ENCODE assay signal across 7 cellular contexts in genomic region chr1:42035205-42035829, GRCh38.
DNase-seq lines count a peak whose midpoint lies in the region; ATAC-seq and TF ChIP-seq lines count a peak whose summit lies in the region.

No MANE protein-coding gene starts in this region.

- H3K4me3 ChIP-seq in OCI-LY7 (ENCODE audit: low read depth, low read length, poor library complexity, severe bottlenecking) (peak overlapping the region; percentile 84), astrocyte of the spinal cord (ENCODE audit: low read depth, low read length) (peak overlapping the region; percentile 80), iPS-15b (ENCODE audit: low read depth, low read length) (peak overlapping the region; percentile 85), sigmoid colon (peak overlapping the region; percentile 76 to 98 (median 86))

- CTCF ChIA-PET in OCI-LY7 (lab: Charles Lee; ENCODE audit: unreplicated experiment) = no interaction called here

- no TSS peak for BruUV-seq in OCI-LY7 (replicated peaks; lab: Mats Ljungman, UMichigan)

- H3K9me2 ChIP-seq in OCI-LY7 (ENCODE audit: insufficient read depth, low read length) = no peaks in the 10 kb centered on the region

- H4K20me1 ChIP-seq in OCI-LY7 (ENCODE audit: insufficient read depth, low read length) = no peaks in the 10 kb centered on the region

- TF ChIP-seq POLR2A in sigmoid colon (IDR thresholded peaks at IDR 0.05) = no peak

- no peaks in the 10 kb centered on the region for H3K36me3 ChIP-seq in OCI-LY7 (ENCODE audit: insufficient read depth, low read length)
- no peaks in the 10 kb centered on the region for H3K36me3 ChIP-seq in iPS-15b (ENCODE audit: control insufficient read depth, insufficient read depth, low read length)
- no peaks in the 10 kb centered on the region for H3K36me3 ChIP-seq in sigmoid colon

- intact Hi-C loops in OCI-LY7 (cut with micrococcal nuclease; ENCODE audit: unreplicated experiment) (loop anchor here (5.0 kb wide), 2 partner anchors 463 to 1058 kb away; partner anchors contain the start of gene CTPS1), sigmoid colon (cut with DNase I) (loop anchor here (2.0 to 10.0 kb wide), 2 partner anchors 117 to 299 kb away; partner anchors contain the start of genes FOXJ3 and HIVEP3)

- H3K27ac ChIP-seq in OCI-LY7 (ENCODE audit: low read depth, low read length, poor library complexity, severe bottlenecking) (no peak overlapping the region), sigmoid colon (peak overlapping the region; percentile 76 to 85 (median 82))

- DNase-seq in GM03348 (ENCODE audit: low spot score) = peak; percentile 94
- peak; percentile 57 for DNase-seq in HK-2 (ENCODE audit: unreplicated experiment)
- DNase-seq in OCI-LY7 (ENCODE audit: low spot score) = peak; percentile 80
- peak; percentile 61 for DNase-seq in astrocyte of the spinal cord (ENCODE audit: low read depth, low spot score)
- peak; percentile 83 for DNase-seq in sigmoid colon

- H3K9me3 ChIP-seq in OCI-LY7 (ENCODE audit: low read length) (no peaks in the 10 kb centered on the region), iPS-15b (ENCODE audit: control insufficient read depth, insufficient read depth, low read length) (no peaks in the 10 kb centered on the region), sigmoid colon (no peaks in the 10 kb centered on the region)

- POLR2A ChIA-PET in OCI-LY7 (lab: Charles Lee) = interaction anchor here (0.7 kb wide), 1 partner anchor 180 kb away, joined by 3 read pairs; no protein-coding TSS in a partner anchor

- H3K79me2 ChIP-seq in OCI-LY7 (ENCODE audit: insufficient read depth, low read depth, low read length) = no peaks in the 10 kb centered on the region

- in situ Hi-C loops in astrocyte of the spinal cord (cut with HindIII; ENCODE audit: low sequenced_read_pairs) = no loop called here

- ATAC-seq in GM21381 (IDR thresholded peaks at IDR 0.05; ENCODE audit: unreplicated experiment) = peak; percentile 68

- TF ChIP-seq CTCF in OCI-LY7 (conservative IDR thresholded peaks at IDR 0.05; ENCODE audit: low read length) (peak; percentile 61; the same call in 1 of the 2 replicates), astrocyte of the spinal cord (IDR thresholded peaks at IDR 0.05; ENCODE audit: low read depth, low read length) (peak; percentile 33), sigmoid colon (IDR thresholded peaks at IDR 0.05) (peak in 1 of 4 experiments; percentile 38)

- peaks cover 31% of the 10 kb centered on the region for H3K27me3 ChIP-seq in iPS-15b (ENCODE audit: control insufficient read depth, insufficient read depth, low read length)
- H3K27me3 ChIP-seq in sigmoid colon = no peaks in the 10 kb centered on the region

- peak overlapping the region; percentile 94 for H2AFZ ChIP-seq in OCI-LY7 (ENCODE audit: low read length)

- no peak overlapping the region for H3K9ac ChIP-seq in iPS-15b (ENCODE audit: low read depth, low read length)

- peak in 1 of 4 donors; percentile 2 for TF ChIP-seq EP300 in sigmoid colon (IDR thresholded peaks at IDR 0.05)

- peak overlapping the region; percentile 95 for H3K4me2 ChIP-seq in OCI-LY7 (ENCODE audit: low read length)

- WGBS in sigmoid colon, 2 donors = 0 to 1% methylated on average over 66 of the region's 66 CpGs

- H3K4me1 ChIP-seq in OCI-LY7 (ENCODE audit: insufficient read depth, low read length, poor library complexity, severe bottlenecking) (peaks cover 14% of the 10 kb centered on the region), iPS-15b (ENCODE audit: control insufficient read depth, insufficient read depth, low read length) (peaks cover 4% of the 10 kb centered on the region), sigmoid colon (peaks cover 0 to 11% (median 11%) of the 10 kb centered on the region in 4 donors)
